ENCODE assay signal across 8 cellular contexts in the genomic region with DNA sequence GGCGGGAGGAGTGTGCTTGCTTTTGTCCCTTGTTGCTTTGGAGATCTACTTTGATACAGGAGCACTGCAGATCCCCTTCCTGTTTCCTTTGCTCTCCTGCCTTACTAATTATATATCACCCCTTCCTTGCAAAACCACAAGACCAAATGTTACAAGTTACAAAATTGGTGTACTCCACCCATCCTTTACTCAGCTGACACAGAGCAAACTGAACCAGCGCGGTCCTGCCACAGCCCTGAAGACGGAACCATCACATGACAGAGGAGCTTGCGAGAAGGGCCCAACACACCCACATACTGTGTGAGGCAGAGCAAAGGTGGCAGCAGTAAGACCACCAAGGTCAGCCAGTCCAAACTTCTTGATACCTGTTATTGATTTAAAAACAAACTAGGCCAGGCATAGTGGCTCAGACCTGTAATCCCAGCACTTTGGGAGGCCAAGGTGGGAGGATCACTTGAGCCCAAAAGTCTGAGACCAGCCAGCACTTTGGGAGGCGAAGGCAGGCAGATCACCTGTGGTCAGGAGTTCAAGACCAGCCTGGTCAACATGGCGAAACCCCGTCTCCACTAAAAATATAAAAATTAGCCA. TPM values are rescaled to one million over a fixed set of nuclear protein-coding genes. Genes with fewer than 3 reads are reported as not detected.
DNase-seq lines count a peak whose midpoint lies in the region; ATAC-seq and TF ChIP-seq lines count a peak whose summit lies in the region.

No MANE protein-coding gene starts in this region.

- peak overlapping the region; percentile 73 for H3K27ac ChIP-seq in CD8-positive, alpha-beta memory T cell (ENCODE audit: low read depth, low read length)
- peak overlapping the region; percentile 6 to 70 (median 60) for H3K27ac ChIP-seq in body of pancreas
- H3K27ac ChIP-seq in stomach = peak overlapping the region; percentile 5 to 84 (median 74)

- peak overlapping the region; percentile 65 for H3K4me3 ChIP-seq in CD8-positive, alpha-beta memory T cell (ENCODE audit: low read length)
- H3K4me3 ChIP-seq in body of pancreas (no peak overlapping the region), stomach (no peak overlapping the region)

- H3K4me1 ChIP-seq in CD8-positive, alpha-beta memory T cell (ENCODE audit: insufficient read depth, low read length) = peaks cover 96% of the 10 kb centered on the region
- H3K4me1 ChIP-seq in body of pancreas (peaks cover 59% of the 10 kb centered on the region), stomach (peaks cover 57 to 91% (median 72%) of the 10 kb centered on the region in 4 donors)

- H3K9me3 ChIP-seq in CD8-positive, alpha-beta memory T cell (ENCODE audit: low read length) = no peaks in the 10 kb centered on the region
- H3K9me3 ChIP-seq in body of pancreas (no peaks in the 10 kb centered on the region), stomach (no peaks in the 10 kb centered on the region)

- TF ChIP-seq CTCF in body of pancreas (IDR thresholded peaks at IDR 0.05) (no peak), stomach (IDR thresholded peaks at IDR 0.05) (no peak)

- no peaks in the 10 kb centered on the region for H3K9me3 Mint-ChIP-seq in CD8-positive, alpha-beta memory T cell

- H3K36me3 ChIP-seq in CD8-positive, alpha-beta memory T cell (ENCODE audit: insufficient read depth, low read length) = no peaks in the 10 kb centered on the region
- H3K36me3 ChIP-seq in body of pancreas (replicated peaks in 1 of 2; ENCODE audit: insufficient read depth in 1 of 2, low read depth in 2 of 2) = no peaks in the 10 kb centered on the region
- no peaks in the 10 kb centered on the region for H3K36me3 ChIP-seq in stomach

- H3K4me1 Mint-ChIP-seq in CD8-positive, alpha-beta memory T cell = peaks cover 93 to 100% (median 100%) of the 10 kb centered on the region in 3 donors

- POLR2A ChIA-PET in CD8-positive, alpha-beta memory T cell (lab: Charles Lee) = interaction anchor here (0.5 to 2.0 kb wide), 12 partner anchors 10 to 166 kb away, joined by 3 to 21 read pairs (median 5); no protein-coding TSS in a partner anchor

- H3K27me3 ChIP-seq in CD8-positive, alpha-beta memory T cell (ENCODE audit: insufficient read depth, low read length, poor library complexity, severe bottlenecking) = no peaks in the 10 kb centered on the region
- H3K27me3 ChIP-seq in body of pancreas = no peaks in the 10 kb centered on the region
- no peaks in the 10 kb centered on the region for H3K27me3 ChIP-seq in stomach

- DNase-seq in CD8-positive, alpha-beta memory T cell = peak; percentile 61 to 89 (median 88)
- DNase-seq in T-helper 22 cell (ENCODE audit: low read depth) (peak; percentile 77), body of pancreas (peak in 3 of 4 donors; percentile 29 to 72 (median 39)), medulla oblongata (ENCODE audit: extremely low spot score) (peak; percentile 82), stomach (peak; percentile 62), NCI-H510A (lab: John Stamatoyannopoulos, UW) (no peak), NCI-H1436 treated with DMSO at 0.1 percent for 48 hours (lab: John Stamatoyannopoulos, UW) (no peak)

- CTCF ChIA-PET in CD8-positive, alpha-beta memory T cell (lab: Charles Lee) = interaction anchor here (0.6 to 3.5 kb wide), 13 partner anchors 8 to 56 kb away, joined by 3 to 17 read pairs (median 4); no protein-coding TSS in a partner anchor

- peak overlapping the region; percentile 69 to 88 (median 78) for H3K4me3 Mint-ChIP-seq in CD8-positive, alpha-beta memory T cell

- ATAC-seq in HG02981 (IDR thresholded peaks at IDR 0.05; ENCODE audit: unreplicated experiment) = peak; percentile 42
- no peak for ATAC-seq in body of pancreas

- H3K27ac Mint-ChIP-seq in CD8-positive, alpha-beta memory T cell = peak overlapping the region; percentile 79 to 98 (median 90)

- TF ChIP-seq EP300 in stomach (IDR thresholded peaks at IDR 0.05) = no peak

- no peaks in the 10 kb centered on the region for H3K27me3 Mint-ChIP-seq in CD8-positive, alpha-beta memory T cell

- peaks cover 0 to 17% (median 6%) of the 10 kb centered on the region in 3 donors for H3K36me3 Mint-ChIP-seq in CD8-positive, alpha-beta memory T cell

- intact Hi-C loops in body of pancreas (cut with DNase I) = no loop called here
- intact Hi-C loops in stomach (cut with DNase I; ENCODE audit: low total_unique reads) = no loop called here

- no peak for TF ChIP-seq POLR2A in body of pancreas (IDR thresholded peaks at IDR 0.05)
- TF ChIP-seq POLR2A in stomach (IDR thresholded peaks at IDR 0.05) = no peak

- WGBS in body of pancreas, 2 donors = 56 to 63% methylated on average over 8 of the region's 8 CpGs
- 52 to 64% (median 55%) methylated on average over 8 of the region's 8 CpGs for WGBS in stomach, 5 donors

RNA-seq across cellular contexts. Expression of a gene that starts 33.2 kb away (rescaled TPM):
- total RNA-seq in CD8-positive, alpha-beta memory T cell = 100 to 1,000 TPM; 115 to 129 TPM
- polyA plus RNA-seq in CD8-positive, alpha-beta memory T cell = 279 TPM
- total RNA-seq in body of pancreas = 10 to 100 TPM; 32.2 to 60.6 TPM
- total RNA-seq in stomach = 100 to 1,000 TPM in 2 of 5 donors, 10 to 100 TPM in 3; 32.7 to 137 (median 80.2) TPM
- polyA plus RNA-seq in stomach = 10 to 100 TPM; 29.6 to 51.5 (median 30.6) TPM

Comparison
In these comparisons a context has a peak if more than half of its experiments do, and no peak if none do; other contexts are left out.
1. DNase-seq: peak in CD8-positive, alpha-beta memory T cell (5 of 5), T-helper 22 cell (single experiment), body of pancreas (3 of 4), medulla oblongata (single experiment) and stomach (single experiment); none in NCI-H510A (single experiment) and NCI-H1436 treated with DMSO at 0.1 percent for 48 hours (single experiment).
2. Peak in every context shown above with its lines, with median percentiles within 50 percentile points of each other: H3K27ac ChIP-seq.